Comparison of ENCODE assay signal across 19 cellular contexts in genomic region chr4:180456928-180457327, GRCh38.
DNase-seq lines count a peak whose midpoint lies in the region; FAIRE-seq and TF ChIP-seq lines count a peak whose summit lies in the region.
"Had no signal": no experiment of that assay in that cellular context is flagged by ENCODE, and none has a peak within 500 bp of the region (broad histone marks: within the 10 kb centered on the region; RNA-seq: fewer than 3 reads in every experiment).

No MANE protein-coding gene starts in this region.

- H3K4me1 Mint-ChIP-seq in endothelial cell (ENCODE audit: unreplicated experiment) = peaks cover 3% of the 10 kb centered on the region
- H3K4me1 Mint-ChIP-seq: activated naive CD8-positive, alpha-beta T cell treated with anti-CD3 and anti-CD28 coated beads, Interleukin-2, amount 10 ng/mL, durations not matched to agents 7 days and 5 days; nephron had no signal

- FAIRE-seq in urothelium cell line (lab: Jason Lieb, UNC) = no peak
- FAIRE-seq: A549, small intestine had no signal

- DNase-seq in NCI-H82 (lab: John Stamatoyannopoulos, UW) = peak; percentile 15
- no peak for DNase-seq in NCI-H82 treated with DMSO at 0.1 percent for 48 hours (lab: John Stamatoyannopoulos, UW; ENCODE audit: unreplicated experiment)
- peak; percentile 57 for DNase-seq in SK-MEL-5 (ENCODE audit: low read depth, low spot score)
- no peak for DNase-seq in endothelial cell (ENCODE audit: low spot score)
- peak; percentile 4 for DNase-seq in urothelium cell line (ENCODE audit: low spot score)
- DNase-seq in DMS79 (lab: John Stamatoyannopoulos, UW) = no peak
- no peak for DNase-seq in NCI-H510A treated with DMSO at 0.1 percent for 48 hours (lab: John Stamatoyannopoulos, UW)
- no peak for DNase-seq in NCI-H446 (lab: John Stamatoyannopoulos, UW)
- DNase-seq: activated CD4-positive, alpha-beta T cell treated with anti-CD3 and anti-CD28 coated beads for 1 hour; activated naive CD8-positive, alpha-beta T cell treated with anti-CD3 and anti-CD28 coated beads, Interleukin-2, amount 10 ng/mL, durations not matched to agents 7 days and 5 days; C1 segment of cervical spinal cord; foreskin fibroblast; left colon; NCI-H1930; PC-9; small intestine; stimulated activated CD4-positive, alpha-beta T cell treated with anti-CD3 and anti-CD28 coated beads, Interleukin-4, amount 100 ng/mL, for 24 hours had no signal

- in situ Hi-C loops in SK-MEL-5 (cut with HindIII; ENCODE audit: low pct_unique_long_range_greater_than_20kb, low sequenced_read_pairs) = no loop called here

- H3K36me3 Mint-ChIP-seq in endothelial cell (ENCODE audit: low read depth, unreplicated experiment) = no peaks in the 10 kb centered on the region
- H3K36me3 Mint-ChIP-seq: activated naive CD8-positive, alpha-beta T cell treated with anti-CD3 and anti-CD28 coated beads, Interleukin-2, amount 10 ng/mL, durations not matched to agents 7 days and 5 days had no signal

- no peak overlapping the region for H3K4me3 Mint-ChIP-seq in endothelial cell (ENCODE audit: unreplicated experiment)
- H3K4me3 Mint-ChIP-seq: activated naive CD8-positive, alpha-beta T cell treated with anti-CD3 and anti-CD28 coated beads, Interleukin-2, amount 10 ng/mL, durations not matched to agents 7 days and 5 days; nephron had no signal

- H3K27ac Mint-ChIP-seq in endothelial cell (ENCODE audit: unreplicated experiment) = no peak overlapping the region
- H3K27ac Mint-ChIP-seq: activated naive CD8-positive, alpha-beta T cell treated with anti-CD3 and anti-CD28 coated beads, Interleukin-2, amount 10 ng/mL, durations not matched to agents 7 days and 5 days had no signal

- H3K9me3 Mint-ChIP-seq in endothelial cell (ENCODE audit: unreplicated experiment) = no peaks in the 10 kb centered on the region
- H3K9me3 Mint-ChIP-seq: activated naive CD8-positive, alpha-beta T cell treated with anti-CD3 and anti-CD28 coated beads, Interleukin-2, amount 10 ng/mL, durations not matched to agents 7 days and 5 days; nephron had no signal

- H3K27me3 Mint-ChIP-seq in endothelial cell (ENCODE audit: unreplicated experiment) = no peaks in the 10 kb centered on the region
- H3K27me3 Mint-ChIP-seq: activated naive CD8-positive, alpha-beta T cell treated with anti-CD3 and anti-CD28 coated beads, Interleukin-2, amount 10 ng/mL, durations not matched to agents 7 days and 5 days had no signal

- TF ChIP-seq CTCF in endothelial cell (IDR thresholded peaks at IDR 0.05; ENCODE audit: unreplicated experiment) = peak; percentile 56

Comparison
In these comparisons a context has a peak if more than half of its experiments do, and no peak if none do; other contexts are left out.
1. DNase-seq: peak in NCI-H82 (single experiment), SK-MEL-5 (single experiment) and urothelium cell line (single experiment); none in NCI-H82 treated with DMSO at 0.1 percent for 48 hours (single experiment), endothelial cell (single experiment), DMS79 (single experiment), NCI-H510A treated with DMSO at 0.1 percent for 48 hours (single experiment) and NCI-H446 (0 of 2).